ENCODE assay signal across 10 cellular contexts in the genomic region with DNA sequence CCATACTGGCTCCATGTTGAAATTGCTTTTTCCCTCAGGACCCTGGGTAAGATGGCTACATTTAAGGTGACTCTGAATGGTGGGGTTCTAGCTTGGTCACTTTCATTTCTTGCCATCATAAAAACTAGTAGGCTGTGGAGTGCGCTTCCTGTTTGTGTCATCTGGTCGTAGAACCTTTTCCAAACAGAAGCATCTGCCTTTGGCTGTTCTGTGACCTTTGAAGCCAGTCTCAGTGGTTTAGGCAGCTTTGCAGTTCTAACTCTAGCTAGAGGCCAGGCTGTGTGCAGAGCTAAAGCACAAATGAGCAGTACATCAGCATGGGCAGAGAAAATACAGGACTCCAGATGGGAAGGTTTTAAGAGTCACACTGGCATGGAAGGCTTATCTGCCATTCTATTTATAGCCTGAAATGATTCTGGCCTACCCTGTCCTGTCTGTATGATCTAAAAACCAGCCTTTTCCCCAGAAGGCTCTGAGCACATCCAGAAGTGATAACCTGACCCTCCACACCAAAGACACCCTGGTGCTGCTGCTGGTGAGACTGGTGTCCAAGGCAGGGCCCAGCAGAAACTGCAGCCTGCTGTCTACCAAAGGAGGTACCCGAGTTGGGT. TPM values are rescaled to one million over a fixed set of nuclear protein-coding genes. Genes with fewer than 3 reads are reported as not detected.
DNase-seq lines count a peak whose midpoint lies in the region; ATAC-seq and TF ChIP-seq lines count a peak whose summit lies in the region.
"Had no signal": no experiment of that assay in that cellular context is flagged by ENCODE, and none has a peak within 500 bp of the region (broad histone marks: within the 10 kb centered on the region; RNA-seq: fewer than 3 reads in every experiment).

No MANE protein-coding gene starts in this region.

- H3K9me3 ChIP-seq in right cardiac atrium (ENCODE audit: control insufficient read depth, low read length), result no peaks in the 10 kb centered on the region

- ATAC-seq in right cardiac atrium (no peak), HG03460 (IDR thresholded peaks at IDR 0.05; ENCODE audit: unreplicated experiment) (no peak), GM19452 (IDR thresholded peaks at IDR 0.05; ENCODE audit: unreplicated experiment) (no peak)
- ATAC-seq in stimulated activated naive B cell treated with anti-CD40 and anti-IgM and Interleukin-4, amounts not matched to agents 10 μg/mL and 1 μg/mL and 100 μg/mL, for 72 hours (replicated peaks), result peak; percentile 91 to 94

- no peaks in the 10 kb centered on the region for H3K27me3 ChIP-seq in right cardiac atrium (ENCODE audit: control insufficient read depth, insufficient read depth)

- H3K4me3 ChIP-seq in right cardiac atrium (ENCODE audit: low read length), result no peak overlapping the region
- H3K4me3 ChIP-seq: lung had no signal

- peaks cover 33% of the 10 kb centered on the region for H3K4me1 Mint-ChIP-seq in activated CD4-positive, alpha-beta T cell treated with anti-CD3 and anti-CD28 coated beads, Interleukin-2, amount 10 ng/mL, durations not matched to agents 24 days and 14 days
- H3K4me1 Mint-ChIP-seq in stimulated activated naive B cell treated with anti-CD40 and anti-IgM and Interleukin-4, amounts not matched to agents 10 μg/mL and 1 μg/mL and 100 μg/mL, for 72 hours, result peaks cover 23 to 47% of the 10 kb centered on the region in 2 donors

- H3K27me3 Mint-ChIP-seq in activated CD4-positive, alpha-beta T cell treated with anti-CD3 and anti-CD28 coated beads, Interleukin-2, amount 10 ng/mL, durations not matched to agents 24 days and 14 days, result no peaks in the 10 kb centered on the region
- no peaks in the 10 kb centered on the region for H3K27me3 Mint-ChIP-seq in stimulated activated naive B cell treated with anti-CD40 and anti-IgM and Interleukin-4, amounts not matched to agents 10 μg/mL and 1 μg/mL and 100 μg/mL, for 72 hours

- intact Hi-C loops in activated CD4-positive, alpha-beta T cell treated with anti-CD3 and anti-CD28 coated beads, Interleukin-2, amount 10 ng/mL, durations not matched to agents 24 days and 14 days (cut with micrococcal nuclease), result loop anchor here (5.0 kb wide), 3 partner anchors 80 to 230 kb away; a partner anchor contains a TSS
- intact Hi-C loops in right cardiac atrium (cut with DNase I), result loop anchor here in 3 of 4 donors (5.0 to 10.0 kb wide), 4 partner anchors 132 to 232 kb away; a partner anchor contains a TSS

- peak overlapping the region; percentile 25 for H3K27ac ChIP-seq in right cardiac atrium (ENCODE audit: low read length)

- TF ChIP-seq CTCF in GM10266 (IDR thresholded peaks at IDR 0.05; ENCODE audit: control insufficient read depth, insufficient read depth, low read depth, missing control alignments), result no peak

- H3K27ac Mint-ChIP-seq in activated CD4-positive, alpha-beta T cell treated with anti-CD3 and anti-CD28 coated beads, Interleukin-2, amount 10 ng/mL, durations not matched to agents 24 days and 14 days, result peak overlapping the region; percentile 81
- peak overlapping the region; percentile 81 for H3K27ac Mint-ChIP-seq in stimulated activated naive B cell treated with anti-CD40 and anti-IgM and Interleukin-4, amounts not matched to agents 10 μg/mL and 1 μg/mL and 100 μg/mL, for 72 hours

- no peaks in the 10 kb centered on the region for H3K9me3 Mint-ChIP-seq in activated CD4-positive, alpha-beta T cell treated with anti-CD3 and anti-CD28 coated beads, Interleukin-2, amount 10 ng/mL, durations not matched to agents 24 days and 14 days
- no peaks in the 10 kb centered on the region for H3K9me3 Mint-ChIP-seq in stimulated activated naive B cell treated with anti-CD40 and anti-IgM and Interleukin-4, amounts not matched to agents 10 μg/mL and 1 μg/mL and 100 μg/mL, for 72 hours

- 57% methylated on average over 3 of the region's 3 CpGs for WGBS in right cardiac atrium

- peak; percentile 80 for DNase-seq in activated CD4-positive, alpha-beta T cell treated with anti-CD3 and anti-CD28 coated beads, Interleukin-2, amount 10 ng/mL, durations not matched to agents 24 days and 14 days
- no peak for DNase-seq in activated CD4-positive, alpha-beta T cell treated with anti-CD3 and anti-CD28 coated beads, Interleukin-2, amount 50 U/mL, for 1 hour
- DNase-seq in OCI-M1 (lab: John Stamatoyannopoulos, UW) (peak; percentile 18), right cardiac atrium (no peak), GM10266 (ENCODE audit: extremely low spot score) (no peak)
- DNase-seq in stimulated activated naive B cell treated with anti-CD40 and anti-IgM and Interleukin-4, amounts not matched to agents 10 μg/mL and 1 μg/mL and 100 μg/mL, for 72 hours, result no peak
- DNase-seq: NCI-H446 treated with DMSO at 0.1 percent for 48 hours had no signal

- peak overlapping the region; percentile 61 for H3K4me3 Mint-ChIP-seq in activated CD4-positive, alpha-beta T cell treated with anti-CD3 and anti-CD28 coated beads, Interleukin-2, amount 10 ng/mL, durations not matched to agents 24 days and 14 days
- H3K4me3 Mint-ChIP-seq in stimulated activated naive B cell treated with anti-CD40 and anti-IgM and Interleukin-4, amounts not matched to agents 10 μg/mL and 1 μg/mL and 100 μg/mL, for 72 hours, result peak overlapping the region in 1 of 2 donors; percentile 48

- no peaks in the 10 kb centered on the region for H3K4me1 ChIP-seq in right cardiac atrium (ENCODE audit: control insufficient read depth, insufficient read depth, low read length)

- H3K36me3 Mint-ChIP-seq in activated CD4-positive, alpha-beta T cell treated with anti-CD3 and anti-CD28 coated beads, Interleukin-2, amount 10 ng/mL, durations not matched to agents 24 days and 14 days (ENCODE audit: low read depth), result peaks cover 30% of the 10 kb centered on the region
- H3K36me3 Mint-ChIP-seq in stimulated activated naive B cell treated with anti-CD40 and anti-IgM and Interleukin-4, amounts not matched to agents 10 μg/mL and 1 μg/mL and 100 μg/mL, for 72 hours, result peaks cover 8 to 41% of the 10 kb centered on the region in 2 donors

RNA-seq across cellular contexts. Expression of a gene that starts 8.6 kb away (rescaled TPM):
- 0.07 and 0.09 TPM in 2 replicates for total RNA-seq in activated CD4-positive, alpha-beta T cell treated with anti-CD3 and anti-CD28 coated beads, Interleukin-2, amount 10 ng/mL, durations not matched to agents 24 days and 14 days
- total RNA-seq in right cardiac atrium, result under 1 TPM; 0.14 to 0.59 (median 0.36) TPM
- 0.16 TPM for polyA plus RNA-seq in right cardiac atrium

RNA-seq across cellular contexts. Expression of a gene that starts 17.9 kb away (rescaled TPM):
- total RNA-seq in activated CD4-positive, alpha-beta T cell treated with anti-CD3 and anti-CD28 coated beads, Interleukin-2, amount 10 ng/mL, durations not matched to agents 24 days and 14 days, result 7.2 and 8.4 TPM in 2 replicates
- total RNA-seq in right cardiac atrium, result 10 to 100 TPM; 20.2 to 30.8 (median 28.7) TPM
- 18.2 TPM for polyA plus RNA-seq in right cardiac atrium

RNA-seq across cellular contexts. Expression of a gene that starts 37.0 kb away (rescaled TPM):
- total RNA-seq in activated CD4-positive, alpha-beta T cell treated with anti-CD3 and anti-CD28 coated beads, Interleukin-2, amount 10 ng/mL, durations not matched to agents 24 days and 14 days, result 103 and 106 TPM in 2 replicates
- 10 to 100 TPM; 39.0 to 60.7 (median 51.3) TPM for total RNA-seq in right cardiac atrium
- polyA plus RNA-seq in right cardiac atrium, result 25.0 TPM

Comparison
In these comparisons a context has a peak if more than half of its experiments do, and no peak if none do; other contexts are left out.
1. DNase-seq: peak in activated CD4-positive, alpha-beta T cell treated with anti-CD3 and anti-CD28 coated beads, Interleukin-2, amount 10 ng/mL, durations not matched to agents 24 days and 14 days (single experiment) and OCI-M1 (single experiment); none in activated CD4-positive, alpha-beta T cell treated with anti-CD3 and anti-CD28 coated beads, Interleukin-2, amount 50 U/mL, for 1 hour (single experiment), right cardiac atrium (0 of 3), stimulated activated naive B cell treated with anti-CD40 and anti-IgM and Interleukin-4, amounts not matched to agents 10 μg/mL and 1 μg/mL and 100 μg/mL, for 72 hours (single experiment) and GM10266 (single experiment).
2. ATAC-seq: peak in stimulated activated naive B cell treated with anti-CD40 and anti-IgM and Interleukin-4, amounts not matched to agents 10 μg/mL and 1 μg/mL and 100 μg/mL, for 72 hours (2 of 2); none in right cardiac atrium (0 of 2), HG03460 (single experiment) and GM19452 (single experiment).